ENCODE assay signal across 1 cellular context in the genomic region with DNA sequence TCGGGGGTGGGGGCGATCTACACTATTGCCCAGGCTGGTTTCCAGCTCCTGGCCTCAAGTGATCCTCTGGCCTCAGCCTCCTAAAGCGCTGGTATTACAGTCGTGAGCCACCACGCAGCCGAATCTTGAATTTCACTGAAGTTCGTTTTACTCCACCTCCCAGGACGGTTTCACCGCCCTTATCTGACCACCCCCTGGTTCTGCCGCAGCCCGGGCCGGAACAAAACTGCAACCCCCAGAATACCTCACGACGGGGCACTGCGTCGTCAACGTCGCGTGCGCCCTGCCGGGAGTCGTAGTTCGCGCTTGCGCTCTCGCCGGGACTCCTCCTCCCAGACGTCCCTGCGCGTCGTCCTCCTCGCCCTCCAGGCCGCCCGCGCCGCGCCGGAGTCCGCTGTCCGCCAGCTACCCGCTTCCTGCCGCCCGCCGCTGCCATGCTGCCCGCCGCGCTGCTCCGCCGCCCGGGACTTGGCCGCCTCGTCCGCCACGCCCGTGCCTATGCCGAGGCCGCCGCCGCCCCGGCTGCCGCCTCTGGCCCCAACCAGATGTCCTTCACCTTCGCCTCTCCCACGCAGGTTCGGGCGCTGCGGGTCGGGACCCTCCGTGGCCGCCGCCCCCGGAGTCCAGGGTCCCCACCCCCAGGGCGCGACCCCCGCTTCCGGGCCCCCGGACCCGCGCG.
TF ChIP-seq lines count a peak whose summit lies in the region.

A gene (plus strand): TSS at position 335 of the 679 bp plus-strand sequence. CDS start 100 bp downstream, at position 435.

TF ChIP-seq in HepG2, 621 proteins besides CTCF, POLR2A, EP300 and RAD21 (continued from another document and continues in another):
- TF ChIP-seq, protein P1, sequence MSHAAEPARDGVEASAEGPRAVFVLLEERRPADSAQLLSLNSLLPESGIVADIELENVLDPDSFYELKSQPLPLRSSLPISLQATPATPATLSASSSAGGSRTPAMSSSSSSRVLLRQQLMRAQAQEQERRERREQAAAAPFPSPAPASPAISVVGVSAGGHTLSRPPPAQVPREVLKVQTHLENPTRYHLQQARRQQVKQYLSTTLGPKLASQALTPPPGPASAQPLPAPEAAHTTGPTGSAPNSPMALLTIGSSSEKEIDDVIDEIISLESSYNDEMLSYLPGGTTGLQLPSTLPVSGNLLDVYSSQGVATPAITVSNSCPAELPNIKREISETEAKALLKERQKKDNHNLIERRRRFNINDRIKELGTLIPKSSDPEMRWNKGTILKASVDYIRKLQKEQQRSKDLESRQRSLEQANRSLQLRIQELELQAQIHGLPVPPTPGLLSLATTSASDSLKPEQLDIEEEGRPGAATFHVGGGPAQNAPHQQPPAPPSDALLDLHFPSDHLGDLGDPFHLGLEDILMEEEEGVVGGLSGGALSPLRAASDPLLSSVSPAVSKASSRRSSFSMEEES (CRISPR knock-in tag; IDR thresholded peaks at IDR 0.05) = peak; percentile 15; the same call in 1 of the 2 replicates
- TF ChIP-seq ZNF274 (CRISPR knock-in tag; IDR thresholded peaks at IDR 0.05) (no peak), ZNF335 (CRISPR knock-in tag; IDR thresholded peaks at IDR 0.05) (peak; percentile 98), SYNCRIP (IDR thresholded peaks at IDR 0.05; ENCODE audit: insufficient read depth, low read depth, low read length) (no peak), MED1 (CRISPR knock-in tag; IDR thresholded peaks at IDR 0.05) (peak; percentile 46; the same call in 1 of the 2 replicates), SNAI1 (CRISPR knock-in tag; IDR thresholded peaks at IDR 0.05; ENCODE audit: borderline replicate concordance) (no peak), KLF15 (CRISPR knock-in tag; IDR thresholded peaks at IDR 0.05; ENCODE audit: borderline replicate concordance) (0 out of 2 replicates have a peak, but pooled peaks have one; percentile 37), MAZ (IDR thresholded peaks at IDR 0.05; ENCODE audit: borderline replicate concordance, low read depth, low read length) (peak; percentile 36; the same call in 1 of the 2 replicates), MAZ (CRISPR knock-in tag; IDR thresholded peaks at IDR 0.05; ENCODE audit: low read depth) (peak; percentile 92; the same call in 1 of the 2 replicates), RBFOX2 (IDR thresholded peaks at IDR 0.05; ENCODE audit: low read depth, low read length) (peak; percentile 87), ZFX (CRISPR knock-in tag; IDR thresholded peaks at IDR 0.05; ENCODE audit: low read depth) (peak; percentile 73), ZNF333 (CRISPR knock-in tag; IDR thresholded peaks at IDR 0.05; ENCODE audit: borderline replicate concordance) (0 out of 2 replicates have a peak, but pooled peaks have one; percentile 60), ZSCAN25 (CRISPR knock-in tag; IDR thresholded peaks at IDR 0.05) (peak; percentile 67; the same call in 1 of the 2 replicates), ASH2L (IDR thresholded peaks at IDR 0.05; ENCODE audit: insufficient read length, low read depth, low read length) (peak; percentile 77), TMF1 (CRISPR knock-in tag; IDR thresholded peaks at IDR 0.05; ENCODE audit: low read depth) (peak; percentile 44; the same call in 1 of the 2 replicates), NR2C2 (CRISPR knock-in tag; IDR thresholded peaks at IDR 0.05; ENCODE audit: borderline replicate concordance) (peak; percentile 94), KDM5A (IDR thresholded peaks at IDR 0.05; ENCODE audit: borderline replicate concordance, low read length) (peak; percentile 62; the same call in 1 of the 2 replicates), POLR2AphosphoS5 (IDR thresholded peaks at IDR 0.05; ENCODE audit: low read depth, low read length) (peak; percentile 46; the same call in 1 of the 2 replicates), PHF21A (CRISPR knock-in tag; IDR thresholded peaks at IDR 0.05) (peak; percentile 62; the same call in 1 of the 2 replicates), ZNF205 (CRISPR knock-in tag; IDR thresholded peaks at IDR 0.05) (peak; percentile 48; the same call in 1 of the 2 replicates), PHF5A (CRISPR knock-in tag; IDR thresholded peaks at IDR 0.05; ENCODE audit: low read depth, unreplicated experiment) (peak; percentile 23), HCFC1 (IDR thresholded peaks at IDR 0.05; ENCODE audit: low read depth, low read length) (peak; percentile 95), EHMT2 (IDR thresholded peaks at IDR 0.05; ENCODE audit: borderline replicate concordance, low read depth, low read length) (no peak)
- TF ChIP-seq, protein P2, sequence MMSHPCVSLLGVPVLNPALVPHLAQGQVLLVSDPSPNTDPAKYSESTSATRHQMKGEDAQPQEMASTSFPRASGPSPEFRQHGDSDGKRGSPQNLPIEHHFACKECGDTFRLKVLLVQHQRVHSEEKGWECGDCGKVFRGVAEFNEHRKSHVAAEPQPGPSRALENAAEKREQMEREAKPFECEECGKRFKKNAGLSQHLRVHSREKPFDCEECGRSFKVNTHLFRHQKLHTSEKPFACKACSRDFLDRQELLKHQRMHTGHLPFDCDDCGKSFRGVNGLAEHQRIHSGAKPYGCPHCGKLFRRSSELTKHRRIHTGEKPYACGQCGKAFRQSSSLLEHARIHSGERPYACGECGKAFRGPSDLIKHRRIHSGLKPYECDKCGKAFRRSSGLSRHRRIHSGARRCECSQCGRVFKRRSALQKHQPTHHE (CRISPR knock-in tag; IDR thresholded peaks at IDR 0.05; ENCODE audit: borderline replicate concordance) = peak; percentile 42; the same call in 1 of the 2 replicates
- TF ChIP-seq, protein P3, sequence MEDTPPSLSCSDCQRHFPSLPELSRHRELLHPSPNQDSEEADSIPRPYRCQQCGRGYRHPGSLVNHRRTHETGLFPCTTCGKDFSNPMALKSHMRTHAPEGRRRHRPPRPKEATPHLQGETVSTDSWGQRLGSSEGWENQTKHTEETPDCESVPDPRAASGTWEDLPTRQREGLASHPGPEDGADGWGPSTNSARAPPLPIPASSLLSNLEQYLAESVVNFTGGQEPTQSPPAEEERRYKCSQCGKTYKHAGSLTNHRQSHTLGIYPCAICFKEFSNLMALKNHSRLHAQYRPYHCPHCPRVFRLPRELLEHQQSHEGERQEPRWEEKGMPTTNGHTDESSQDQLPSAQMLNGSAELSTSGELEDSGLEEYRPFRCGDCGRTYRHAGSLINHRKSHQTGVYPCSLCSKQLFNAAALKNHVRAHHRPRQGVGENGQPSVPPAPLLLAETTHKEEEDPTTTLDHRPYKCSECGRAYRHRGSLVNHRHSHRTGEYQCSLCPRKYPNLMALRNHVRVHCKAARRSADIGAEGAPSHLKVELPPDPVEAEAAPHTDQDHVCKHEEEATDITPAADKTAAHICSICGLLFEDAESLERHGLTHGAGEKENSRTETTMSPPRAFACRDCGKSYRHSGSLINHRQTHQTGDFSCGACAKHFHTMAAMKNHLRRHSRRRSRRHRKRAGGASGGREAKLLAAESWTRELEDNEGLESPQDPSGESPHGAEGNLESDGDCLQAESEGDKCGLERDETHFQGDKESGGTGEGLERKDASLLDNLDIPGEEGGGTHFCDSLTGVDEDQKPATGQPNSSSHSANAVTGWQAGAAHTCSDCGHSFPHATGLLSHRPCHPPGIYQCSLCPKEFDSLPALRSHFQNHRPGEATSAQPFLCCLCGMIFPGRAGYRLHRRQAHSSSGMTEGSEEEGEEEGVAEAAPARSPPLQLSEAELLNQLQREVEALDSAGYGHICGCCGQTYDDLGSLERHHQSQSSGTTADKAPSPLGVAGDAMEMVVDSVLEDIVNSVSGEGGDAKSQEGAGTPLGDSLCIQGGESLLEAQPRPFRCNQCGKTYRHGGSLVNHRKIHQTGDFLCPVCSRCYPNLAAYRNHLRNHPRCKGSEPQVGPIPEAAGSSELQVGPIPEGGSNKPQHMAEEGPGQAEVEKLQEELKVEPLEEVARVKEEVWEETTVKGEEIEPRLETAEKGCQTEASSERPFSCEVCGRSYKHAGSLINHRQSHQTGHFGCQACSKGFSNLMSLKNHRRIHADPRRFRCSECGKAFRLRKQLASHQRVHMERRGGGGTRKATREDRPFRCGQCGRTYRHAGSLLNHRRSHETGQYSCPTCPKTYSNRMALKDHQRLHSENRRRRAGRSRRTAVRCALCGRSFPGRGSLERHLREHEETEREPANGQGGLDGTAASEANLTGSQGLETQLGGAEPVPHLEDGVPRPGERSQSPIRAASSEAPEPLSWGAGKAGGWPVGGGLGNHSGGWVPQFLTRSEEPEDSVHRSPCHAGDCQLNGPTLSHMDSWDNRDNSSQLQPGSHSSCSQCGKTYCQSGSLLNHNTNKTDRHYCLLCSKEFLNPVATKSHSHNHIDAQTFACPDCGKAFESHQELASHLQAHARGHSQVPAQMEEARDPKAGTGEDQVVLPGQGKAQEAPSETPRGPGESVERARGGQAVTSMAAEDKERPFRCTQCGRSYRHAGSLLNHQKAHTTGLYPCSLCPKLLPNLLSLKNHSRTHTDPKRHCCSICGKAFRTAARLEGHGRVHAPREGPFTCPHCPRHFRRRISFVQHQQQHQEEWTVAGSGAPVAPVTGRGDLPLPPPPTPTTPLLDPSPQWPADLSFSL (CRISPR knock-in tag; IDR thresholded peaks at IDR 0.05) = no peak
- TF ChIP-seq, protein P4, sequence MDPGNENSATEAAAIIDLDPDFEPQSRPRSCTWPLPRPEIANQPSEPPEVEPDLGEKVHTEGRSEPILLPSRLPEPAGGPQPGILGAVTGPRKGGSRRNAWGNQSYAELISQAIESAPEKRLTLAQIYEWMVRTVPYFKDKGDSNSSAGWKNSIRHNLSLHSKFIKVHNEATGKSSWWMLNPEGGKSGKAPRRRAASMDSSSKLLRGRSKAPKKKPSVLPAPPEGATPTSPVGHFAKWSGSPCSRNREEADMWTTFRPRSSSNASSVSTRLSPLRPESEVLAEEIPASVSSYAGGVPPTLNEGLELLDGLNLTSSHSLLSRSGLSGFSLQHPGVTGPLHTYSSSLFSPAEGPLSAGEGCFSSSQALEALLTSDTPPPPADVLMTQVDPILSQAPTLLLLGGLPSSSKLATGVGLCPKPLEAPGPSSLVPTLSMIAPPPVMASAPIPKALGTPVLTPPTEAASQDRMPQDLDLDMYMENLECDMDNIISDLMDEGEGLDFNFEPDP (CRISPR knock-in tag; conservative IDR thresholded peaks at IDR 0.05) = no peak
- TF ChIP-seq, protein P5, sequence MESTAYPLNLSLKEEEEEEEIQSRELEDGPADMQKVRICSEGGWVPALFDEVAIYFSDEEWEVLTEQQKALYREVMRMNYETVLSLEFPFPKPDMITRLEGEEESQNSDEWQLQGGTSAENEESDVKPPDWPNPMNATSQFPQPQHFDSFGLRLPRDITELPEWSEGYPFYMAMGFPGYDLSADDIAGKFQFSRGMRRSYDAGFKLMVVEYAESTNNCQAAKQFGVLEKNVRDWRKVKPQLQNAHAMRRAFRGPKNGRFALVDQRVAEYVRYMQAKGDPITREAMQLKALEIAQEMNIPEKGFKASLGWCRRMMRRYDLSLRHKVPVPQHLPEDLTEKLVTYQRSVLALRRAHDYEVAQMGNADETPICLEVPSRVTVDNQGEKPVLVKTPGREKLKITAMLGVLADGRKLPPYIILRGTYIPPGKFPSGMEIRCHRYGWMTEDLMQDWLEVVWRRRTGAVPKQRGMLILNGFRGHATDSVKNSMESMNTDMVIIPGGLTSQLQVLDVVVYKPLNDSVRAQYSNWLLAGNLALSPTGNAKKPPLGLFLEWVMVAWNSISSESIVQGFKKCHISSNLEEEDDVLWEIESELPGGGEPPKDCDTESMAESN (CRISPR knock-in tag; conservative IDR thresholded peaks at IDR 0.05) = peak; percentile 6; the same call in 1 of the 2 replicates
- TF ChIP-seq, protein P6, sequence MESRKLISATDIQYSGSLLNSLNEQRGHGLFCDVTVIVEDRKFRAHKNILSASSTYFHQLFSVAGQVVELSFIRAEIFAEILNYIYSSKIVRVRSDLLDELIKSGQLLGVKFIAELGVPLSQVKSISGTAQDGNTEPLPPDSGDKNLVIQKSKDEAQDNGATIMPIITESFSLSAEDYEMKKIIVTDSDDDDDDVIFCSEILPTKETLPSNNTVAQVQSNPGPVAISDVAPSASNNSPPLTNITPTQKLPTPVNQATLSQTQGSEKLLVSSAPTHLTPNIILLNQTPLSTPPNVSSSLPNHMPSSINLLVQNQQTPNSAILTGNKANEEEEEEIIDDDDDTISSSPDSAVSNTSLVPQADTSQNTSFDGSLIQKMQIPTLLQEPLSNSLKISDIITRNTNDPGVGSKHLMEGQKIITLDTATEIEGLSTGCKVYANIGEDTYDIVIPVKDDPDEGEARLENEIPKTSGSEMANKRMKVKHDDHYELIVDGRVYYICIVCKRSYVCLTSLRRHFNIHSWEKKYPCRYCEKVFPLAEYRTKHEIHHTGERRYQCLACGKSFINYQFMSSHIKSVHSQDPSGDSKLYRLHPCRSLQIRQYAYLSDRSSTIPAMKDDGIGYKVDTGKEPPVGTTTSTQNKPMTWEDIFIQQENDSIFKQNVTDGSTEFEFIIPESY (CRISPR knock-in tag; IDR thresholded peaks at IDR 0.05) = peak; percentile 57; the same call in 1 of the 2 replicates
- TF ChIP-seq, protein P7, sequence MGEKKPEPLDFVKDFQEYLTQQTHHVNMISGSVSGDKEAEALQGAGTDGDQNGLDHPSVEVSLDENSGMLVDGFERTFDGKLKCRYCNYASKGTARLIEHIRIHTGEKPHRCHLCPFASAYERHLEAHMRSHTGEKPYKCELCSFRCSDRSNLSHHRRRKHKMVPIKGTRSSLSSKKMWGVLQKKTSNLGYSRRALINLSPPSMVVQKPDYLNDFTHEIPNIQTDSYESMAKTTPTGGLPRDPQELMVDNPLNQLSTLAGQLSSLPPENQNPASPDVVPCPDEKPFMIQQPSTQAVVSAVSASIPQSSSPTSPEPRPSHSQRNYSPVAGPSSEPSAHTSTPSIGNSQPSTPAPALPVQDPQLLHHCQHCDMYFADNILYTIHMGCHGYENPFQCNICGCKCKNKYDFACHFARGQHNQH (CRISPR knock-in tag; IDR thresholded peaks at IDR 0.05) = peak; percentile 26
- TF ChIP-seq, protein P8, sequence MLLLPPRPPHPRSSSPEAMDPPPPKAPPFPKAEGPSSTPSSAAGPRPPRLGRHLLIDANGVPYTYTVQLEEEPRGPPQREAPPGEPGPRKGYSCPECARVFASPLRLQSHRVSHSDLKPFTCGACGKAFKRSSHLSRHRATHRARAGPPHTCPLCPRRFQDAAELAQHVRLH (CRISPR knock-in tag; IDR thresholded peaks at IDR 0.05; ENCODE audit: borderline replicate concordance, low read depth) = no peak; the same call in 1 of the 2 replicates
- TF ChIP-seq, protein P9, sequence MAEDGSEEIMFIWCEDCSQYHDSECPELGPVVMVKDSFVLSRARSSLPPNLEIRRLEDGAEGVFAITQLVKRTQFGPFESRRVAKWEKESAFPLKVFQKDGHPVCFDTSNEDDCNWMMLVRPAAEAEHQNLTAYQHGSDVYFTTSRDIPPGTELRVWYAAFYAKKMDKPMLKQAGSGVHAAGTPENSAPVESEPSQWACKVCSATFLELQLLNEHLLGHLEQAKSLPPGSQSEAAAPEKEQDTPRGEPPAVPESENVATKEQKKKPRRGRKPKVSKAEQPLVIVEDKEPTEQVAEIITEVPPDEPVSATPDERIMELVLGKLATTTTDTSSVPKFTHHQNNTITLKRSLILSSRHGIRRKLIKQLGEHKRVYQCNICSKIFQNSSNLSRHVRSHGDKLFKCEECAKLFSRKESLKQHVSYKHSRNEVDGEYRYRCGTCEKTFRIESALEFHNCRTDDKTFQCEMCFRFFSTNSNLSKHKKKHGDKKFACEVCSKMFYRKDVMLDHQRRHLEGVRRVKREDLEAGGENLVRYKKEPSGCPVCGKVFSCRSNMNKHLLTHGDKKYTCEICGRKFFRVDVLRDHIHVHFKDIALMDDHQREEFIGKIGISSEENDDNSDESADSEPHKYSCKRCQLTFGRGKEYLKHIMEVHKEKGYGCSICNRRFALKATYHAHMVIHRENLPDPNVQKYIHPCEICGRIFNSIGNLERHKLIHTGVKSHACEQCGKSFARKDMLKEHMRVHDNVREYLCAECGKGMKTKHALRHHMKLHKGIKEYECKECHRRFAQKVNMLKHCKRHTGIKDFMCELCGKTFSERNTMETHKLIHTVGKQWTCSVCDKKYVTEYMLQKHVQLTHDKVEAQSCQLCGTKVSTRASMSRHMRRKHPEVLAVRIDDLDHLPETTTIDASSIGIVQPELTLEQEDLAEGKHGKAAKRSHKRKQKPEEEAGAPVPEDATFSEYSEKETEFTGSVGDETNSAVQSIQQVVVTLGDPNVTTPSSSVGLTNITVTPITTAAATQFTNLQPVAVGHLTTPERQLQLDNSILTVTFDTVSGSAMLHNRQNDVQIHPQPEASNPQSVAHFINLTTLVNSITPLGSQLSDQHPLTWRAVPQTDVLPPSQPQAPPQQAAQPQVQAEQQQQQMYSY (CRISPR knock-in tag; IDR thresholded peaks at IDR 0.05) = peak; percentile 50; the same call in 1 of the 2 replicates
